ENCODE assay signal across 29 cellular contexts in genomic region chr22:20652582-20652981, GRCh38.
"Had no signal": no experiment of that assay in that cellular context is flagged by ENCODE, and none has a peak within 500 bp of the region (broad histone marks: within the 10 kb centered on the region; RNA-seq: fewer than 3 reads in every experiment).

No MANE protein-coding gene starts in this region.

- H3K4me1 ChIP-seq: lower lobe of right lung, parathyroid adenoma, uterus had no signal

- H3K27me3 Mint-ChIP-seq: activated CD8-positive, alpha-beta T cell treated with anti-CD3 and anti-CD28 coated beads for 36 hours; effector memory CD8-positive, alpha-beta T cell had no signal

- H3K36me3 ChIP-seq: brain microvascular endothelial cell, lower lobe of right lung, thoracic aorta, uterus had no signal

- H3K27ac ChIP-seq: brain microvascular endothelial cell, coronary artery, lower lobe of right lung, parathyroid adenoma, thoracic aorta, uterus had no signal

- H3K9me3 ChIP-seq: lower lobe of right lung, thoracic aorta, uterus had no signal

- H3K9me3 Mint-ChIP-seq: activated CD8-positive, alpha-beta T cell treated with anti-CD3 and anti-CD28 coated beads for 36 hours; activated T-cell treated with anti-CD3 and anti-CD28 coated beads, Interleukin-2, amount 50 U/mL, for 72 hours; effector memory CD8-positive, alpha-beta T cell; immature natural killer cell; naive B cell; type B pancreatic cell had no signal

- H3K79me2 ChIP-seq: parathyroid adenoma had no signal

- H3K4me3 ChIP-seq: coronary artery, lower lobe of right lung, thoracic aorta, uterus had no signal

- H3K27me3 ChIP-seq: uterus had no signal

- H3K36me3 Mint-ChIP-seq: activated CD8-positive, alpha-beta memory T cell treated with anti-CD3 and anti-CD28 coated beads, Interleukin-2, amount 10 ng/mL, durations not matched to agents 7 days and 5 days; immature natural killer cell; naive B cell; type B pancreatic cell had no signal

- H3K4me1 Mint-ChIP-seq: activated CD8-positive, alpha-beta memory T cell treated with anti-CD3 and anti-CD28 coated beads, Interleukin-2, amount 10 ng/mL, durations not matched to agents 7 days and 5 days; naive B cell; nephron progenitor cell had no signal

- H3K27ac Mint-ChIP-seq: activated CD8-positive, alpha-beta memory T cell treated with anti-CD3 and anti-CD28 coated beads, Interleukin-2, amount 10 ng/mL, durations not matched to agents 7 days and 5 days; activated CD8-positive, alpha-beta T cell treated with anti-CD3 and anti-CD28 coated beads for 36 hours; activated T-cell treated with anti-CD3 and anti-CD28 coated beads, Interleukin-2, amount 50 U/mL, for 72 hours; effector memory CD8-positive, alpha-beta T cell; immature natural killer cell; naive B cell; nephron progenitor cell; type B pancreatic cell had no signal

- H3K9ac ChIP-seq: parathyroid adenoma had no signal

- H2AFZ ChIP-seq: parathyroid adenoma had no signal

- ATAC-seq: activated CD8-positive, alpha-beta memory T cell treated with anti-CD3 and anti-CD28 coated beads, Interleukin-2, amount 10 ng/mL, durations not matched to agents 7 days and 5 days; activated CD8-positive, alpha-beta T cell treated with anti-CD3 and anti-CD28 coated beads for 36 hours; activated T-cell treated with anti-CD3 and anti-CD28 coated beads, Interleukin-2, amount 50 U/mL, for 72 hours; effector memory CD8-positive, alpha-beta T cell; left colon; lower lobe of right lung; right cardiac atrium; stimulated activated naive CD8-positive, alpha-beta T cell treated with anti-CD3 and anti-CD28 coated beads, Interleukin-15, Interleukin-2, amounts not matched to agents 100 U/mL and 50 U/mL, for 24 hours had no signal

- H3K4me3 Mint-ChIP-seq: activated CD8-positive, alpha-beta memory T cell treated with anti-CD3 and anti-CD28 coated beads, Interleukin-2, amount 10 ng/mL, durations not matched to agents 7 days and 5 days; activated CD8-positive, alpha-beta T cell treated with anti-CD3 and anti-CD28 coated beads for 36 hours; activated T-cell treated with anti-CD3 and anti-CD28 coated beads, Interleukin-2, amount 50 U/mL, for 72 hours; effector memory CD8-positive, alpha-beta T cell; immature natural killer cell; naive B cell; nephron progenitor cell; type B pancreatic cell had no signal

- DNase-seq: activated CD4-positive, alpha-beta T cell treated with anti-CD3 and anti-CD28 coated beads, Interleukin-2, amount 50 U/mL, for 1 hour; activated CD4-positive, CD25-positive, alpha-beta regulatory T cell treated with anti-CD3 and anti-CD28 coated beads, Interleukin-2, amount 50 U/mL, for 72 hours; activated CD8-positive, alpha-beta memory T cell treated with anti-CD3 and anti-CD28 coated beads, Interleukin-2, amount 10 ng/mL, durations not matched to agents 7 days and 5 days; activated CD8-positive, alpha-beta T cell treated with anti-CD3 and anti-CD28 coated beads for 36 hours; activated naive CD4-positive, alpha-beta T cell treated with anti-CD3 and anti-CD28 coated beads, Interleukin-2, amount 50 U/mL, for 16 hours; activated T-cell treated with anti-CD3 and anti-CD28 coated beads for 4 hours; activated T-cell treated with anti-CD3 and anti-CD28 coated beads, Interleukin-2, amount 50 U/mL, for 72 hours; amniotic stem cell; brain microvascular endothelial cell; effector memory CD8-positive, alpha-beta T cell; erythroblast; foreskin fibroblast; hypothalamus; immature natural killer cell; kidney; left colon; lower lobe of right lung; mesendoderm; naive B cell; nephron progenitor cell; right cardiac atrium; stimulated activated CD4-positive, alpha-beta T cell treated with anti-CD3 and anti-CD28 coated beads, Interleukin-2, amount 100 ng/mL, for 48 hours; stimulated activated naive CD8-positive, alpha-beta T cell treated with anti-CD3 and anti-CD28 coated beads, Interleukin-15, Interleukin-2, amounts not matched to agents 100 U/mL and 50 U/mL, for 24 hours; T-helper 2 cell; uterus had no signal
